ENCODE assay signal across 19 cellular contexts in the genomic region with DNA sequence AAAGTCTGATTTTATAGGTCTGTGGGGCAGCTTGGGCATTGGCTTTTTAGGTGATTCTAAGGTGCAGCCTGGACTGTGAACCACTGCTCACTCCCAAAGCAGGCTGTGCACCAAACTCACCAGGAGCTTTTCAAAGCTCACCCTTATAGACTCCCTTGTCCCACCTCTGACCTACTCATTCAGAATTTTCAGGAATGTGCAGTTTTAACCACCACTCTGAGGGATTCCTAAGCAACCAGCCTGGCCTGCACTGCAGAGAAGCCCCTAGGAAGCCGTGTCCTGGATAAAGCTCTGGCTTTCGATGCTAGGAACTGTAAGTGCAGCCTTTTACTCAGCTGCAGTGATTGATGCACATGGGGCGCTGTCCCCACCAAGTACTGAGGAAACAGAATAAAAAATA. TPM values are rescaled to one million over a fixed set of nuclear protein-coding genes. Genes with fewer than 3 reads are reported as not detected.
A peak's percentile ranks its signal among the peaks of the same experiment; 100 is the strongest.
DNase-seq lines count a peak whose midpoint lies in the region; ATAC-seq lines count a peak whose summit lies in the region.
"Had no signal": no experiment of that assay in that cellular context is flagged by ENCODE, and none has a peak within 500 bp of the region (broad histone marks: within the 10 kb centered on the region; RNA-seq: fewer than 3 reads in every experiment).

No MANE protein-coding gene starts in this region.

- intact Hi-C loops in sciatic nerve (cut with DNase I) = no loop called here

- H3K27ac ChIP-seq in mesodermal cell (ENCODE audit: low read depth, low read length, severe bottlenecking) = peak overlapping the region; percentile 16
- H3K27ac ChIP-seq in trophoblast cell (ENCODE audit: low read depth, low read length) = no peak overlapping the region

- ATAC-seq in naive thymus-derived CD8-positive, alpha-beta T cell = no peak
- ATAC-seq in sciatic nerve = no peak
- ATAC-seq: Panc1 had no signal

- peak overlapping the region; percentile 28 for H3K4me2 ChIP-seq in trophoblast cell (ENCODE audit: low read length)

- H3K4me3 ChIP-seq in mesodermal cell (ENCODE audit: extremely low read depth, insufficient read depth, low read length, poor library complexity, severe bottlenecking) = no peak overlapping the region
- no peak overlapping the region for H3K4me3 ChIP-seq in trophoblast cell (ENCODE audit: low read depth, low read length)

- no peak overlapping the region for H2AK5ac ChIP-seq in trophoblast cell (ENCODE audit: low read length)

- H2BK12ac ChIP-seq in trophoblast cell (ENCODE audit: low read length) = peak overlapping the region; percentile 68

- H3K9me3 ChIP-seq in mesodermal cell (ENCODE audit: control insufficient read depth, low read length) (no peaks in the 10 kb centered on the region), trophoblast cell (ENCODE audit: insufficient read depth, low read depth, low read length) (no peaks in the 10 kb centered on the region)

- H3K36me3 ChIP-seq in mesodermal cell (ENCODE audit: control insufficient read depth, insufficient read depth, low read length) (no peaks in the 10 kb centered on the region), trophoblast cell (ENCODE audit: control insufficient read depth in 1 of 2, insufficient read depth in 2 of 2, low read length in 2 of 2) (no peaks in the 10 kb centered on the region)

- no peak overlapping the region for H4K12ac ChIP-seq in trophoblast cell (ENCODE audit: low read depth, low read length)

- H3K9ac ChIP-seq in trophoblast cell (ENCODE audit: low read length) = no peak overlapping the region

- DNase-seq in EL (peak; percentile 11), amniotic epithelial cell (ENCODE audit: low read depth) (peak; percentile 17), trophoblast cell (peak; percentile 67 to 90), COLO668 (lab: John Stamatoyannopoulos, UW; ENCODE audit: unreplicated experiment) (no peak), sciatic nerve (ENCODE audit: low spot score) (no peak)
- no peak for DNase-seq in naive thymus-derived CD8-positive, alpha-beta T cell
- DNase-seq: AML-193; C1 segment of cervical spinal cord; CD8-positive, alpha-beta memory T cell; DMS79; MV-4-11; NCI-H1105 treated with DMSO at 0.1 percent for 48 hours; NCI-H2029 treated with DMSO at 0.1 percent for 48 hours; NCI-H226; NCI-H524; NCI-H82 had no signal

- H3K14ac ChIP-seq in trophoblast cell (ENCODE audit: low read length) = no peak overlapping the region

- H3K18ac ChIP-seq in trophoblast cell (ENCODE audit: low read length) = no peak overlapping the region

- no peak overlapping the region for H2BK5ac ChIP-seq in trophoblast cell (ENCODE audit: low read depth, low read length, poor library complexity)

- no peak overlapping the region for H4K8ac ChIP-seq in trophoblast cell (ENCODE audit: low read depth, low read length)

- peak overlapping the region; percentile 78 for H2BK120ac ChIP-seq in trophoblast cell (ENCODE audit: insufficient read depth, low read length, poor library complexity)

- H3K79me2 ChIP-seq in trophoblast cell (ENCODE audit: control insufficient read depth, insufficient read depth, low read length, poor library complexity) = no peaks in the 10 kb centered on the region

- H3K27ac Mint-ChIP-seq in naive thymus-derived CD8-positive, alpha-beta T cell = no peak overlapping the region
- H3K27ac Mint-ChIP-seq: CD8-positive, alpha-beta memory T cell; IgD-negative memory B cell had no signal

- no peak overlapping the region for H3K4ac ChIP-seq in trophoblast cell (ENCODE audit: low read depth, low read length)

- H3K36me3 Mint-ChIP-seq in naive thymus-derived CD8-positive, alpha-beta T cell = no peaks in the 10 kb centered on the region
- H3K36me3 Mint-ChIP-seq: CD8-positive, alpha-beta memory T cell; IgD-negative memory B cell had no signal

- no peak overlapping the region for H4K91ac ChIP-seq in trophoblast cell (ENCODE audit: low read depth, low read length)

- 82 to 96% methylated on average over 2 of the region's 3 CpGs for WGBS in mesodermal cell (ENCODE audit: insufficient coverage in 2 of 2), 2 experiments
- no CpG with 5 or more reads among the region's 3 CpGs for WGBS in trophoblast cell (ENCODE audit: extremely low coverage, insufficient coverage, insufficient read length)

- no peaks in the 10 kb centered on the region for H3K27me3 ChIP-seq in trophoblast cell (ENCODE audit: insufficient read depth, low read length)

- H3K4me1 Mint-ChIP-seq in naive thymus-derived CD8-positive, alpha-beta T cell = no peaks in the 10 kb centered on the region
- H3K4me1 Mint-ChIP-seq: CD8-positive, alpha-beta memory T cell; IgD-negative memory B cell had no signal

- H3K4me1 ChIP-seq in mesodermal cell (ENCODE audit: control insufficient read depth, insufficient read depth, low read length, poor library complexity, severe bottlenecking) = no peaks in the 10 kb centered on the region
- H3K4me1 ChIP-seq in trophoblast cell (ENCODE audit: control insufficient read depth in 1 of 2, insufficient read depth in 2 of 2, low read length in 2 of 2) = peaks cover 4 to 13% of the 10 kb centered on the region in 2 experiments

- H3K79me1 ChIP-seq in trophoblast cell (ENCODE audit: low read length) = peaks cover 4% of the 10 kb centered on the region

- no peak overlapping the region for H3K4me3 Mint-ChIP-seq in naive thymus-derived CD8-positive, alpha-beta T cell
- H3K4me3 Mint-ChIP-seq: CD8-positive, alpha-beta memory T cell; IgD-negative memory B cell had no signal

- no peak overlapping the region for H2AFZ ChIP-seq in trophoblast cell (ENCODE audit: insufficient read depth, low read length, poor library complexity)

- peaks cover 7 to 19% (median 9%) of the 10 kb centered on the region in 5 donors for H3K27me3 Mint-ChIP-seq in naive thymus-derived CD8-positive, alpha-beta T cell
- H3K27me3 Mint-ChIP-seq: IgD-negative memory B cell had no signal

- no peak overlapping the region for H3K23ac ChIP-seq in trophoblast cell (ENCODE audit: low read length)

- H3K9me3 Mint-ChIP-seq in naive thymus-derived CD8-positive, alpha-beta T cell = peaks cover 0 to 3% (median 0%) of the 10 kb centered on the region in 9 donors
- H3K9me3 Mint-ChIP-seq: IgD-negative memory B cell had no signal

- POLR2A ChIA-PET in naive thymus-derived CD8-positive, alpha-beta T cell (lab: Charles Lee) = no interaction called here

RNA-seq across cellular contexts. Expression of a gene that starts 33.0 kb away (rescaled TPM):
- polyA plus RNA-seq in mesodermal cell (2013, experiment 1 of 2) = not detected
- polyA plus RNA-seq in mesodermal cell (2013, experiment 2 of 2) = not detected
- polyA plus RNA-seq in trophoblast cell (2013) = 0.03 and 0.07 TPM in 2 replicates
- not detected for total RNA-seq in naive thymus-derived CD8-positive, alpha-beta T cell
- polyA plus RNA-seq in naive thymus-derived CD8-positive, alpha-beta T cell = not detected
- 2.0 TPM for total RNA-seq in sciatic nerve
- polyA plus RNA-seq: CD8-positive, alpha-beta memory T cell; IgD-negative memory B cell had no signal

Comparison
In these comparisons a context has a peak if more than half of its experiments do, and no peak if none do; other contexts are left out.
1. DNase-seq: peak in EL (single experiment), amniotic epithelial cell (single experiment) and trophoblast cell (2 of 2); none in naive thymus-derived CD8-positive, alpha-beta T cell (0 of 10), COLO668 (single experiment) and sciatic nerve (single experiment).